ENCODE assay signal across 8 cellular contexts in the genomic region with DNA sequence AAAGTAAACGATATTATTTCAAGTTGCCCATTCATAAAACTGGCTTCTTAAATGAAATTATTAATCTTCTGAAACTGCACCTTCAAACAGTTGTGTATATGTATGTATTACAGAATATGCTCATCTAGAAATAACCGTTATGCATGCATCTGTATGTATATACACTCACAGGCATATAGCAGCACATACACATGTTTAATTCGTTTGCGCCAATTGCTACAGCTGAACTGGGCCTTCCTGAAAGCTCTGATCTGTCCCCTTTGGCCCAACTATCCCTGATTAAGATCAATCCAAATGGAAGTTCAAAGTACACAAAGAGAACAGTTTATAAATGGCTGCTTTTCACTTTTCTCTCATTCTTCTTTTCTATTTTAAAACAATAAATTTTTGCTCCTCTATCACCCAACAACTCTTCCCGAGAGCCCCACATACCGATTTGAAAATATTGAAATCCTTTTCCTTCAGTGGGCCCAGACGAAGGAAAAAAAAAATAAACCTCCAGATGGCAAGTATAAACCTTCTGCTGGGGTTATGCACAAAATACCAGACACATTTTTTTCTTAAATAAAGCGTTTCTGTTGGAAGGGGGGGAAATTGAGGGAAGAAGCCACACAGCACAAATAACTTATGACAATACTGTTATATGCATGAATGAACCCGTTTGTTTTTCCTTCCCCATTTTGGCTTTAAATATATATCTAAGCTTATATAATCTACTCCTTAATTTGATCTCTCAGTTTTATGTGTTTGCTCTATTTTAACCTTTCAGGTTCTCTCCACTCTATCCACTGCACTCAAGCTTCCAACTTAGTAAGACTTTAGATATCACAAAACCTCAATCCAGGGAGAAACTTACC.
DNase-seq lines count a peak whose midpoint lies in the region; ATAC-seq, FAIRE-seq and TF ChIP-seq lines count a peak whose summit lies in the region.

No MANE protein-coding gene starts in this region.

- H3K4me1 ChIP-seq in liver (ENCODE audit: control insufficient read depth in 4 of 4, insufficient read depth in 4 of 4, low read length in 3 of 4): peaks cover 0 to 5% (median 1%) of the 10 kb centered on the region in 4 donors
- no peaks in the 10 kb centered on the region for H3K4me1 ChIP-seq in HepG2 (ENCODE audit: insufficient read depth, low read length)
- H3K4me1 ChIP-seq in ascending aorta: peaks cover 0 to 33% of the 10 kb centered on the region in 2 donors
- peaks cover 13% of the 10 kb centered on the region for H3K4me1 ChIP-seq in mononuclear cell (ENCODE audit: insufficient read depth, low read length)

- peak overlapping the region in 1 of 2 donors; percentile 69 for H3K9ac ChIP-seq in liver (ENCODE audit: low read depth in 1 of 2, low read length in 2 of 2)
- no peak overlapping the region for H3K9ac ChIP-seq in HepG2 (ENCODE audit: insufficient read depth, low read depth, low read length)

- H3K36me3 ChIP-seq in liver (ENCODE audit: control insufficient read depth in 4 of 4, insufficient read depth in 3 of 4, low read depth in 1 of 4, low read length in 3 of 4): no peaks in the 10 kb centered on the region
- no peaks in the 10 kb centered on the region for H3K36me3 ChIP-seq in HepG2 (replicated peaks in 1 of 2; ENCODE audit: control insufficient read depth in 1 of 2, insufficient read depth in 2 of 2, low read length in 2 of 2)
- H3K36me3 ChIP-seq in ascending aorta: no peaks in the 10 kb centered on the region

- in situ Hi-C loops in HepG2 (cut with HindIII; ENCODE audit: extremely low pct_ligation_motif_present, low pct_unique_long_range_greater_than_20kb): no loop called here

- H2AFZ ChIP-seq in HepG2 (ENCODE audit: low read length): no peak overlapping the region

- TF ChIP-seq EP300 in HepG2 (IDR thresholded peaks at IDR 0.05; ENCODE audit: low read depth in 2 of 2, low read length in 2 of 2) (no peak), HepG2 (CRISPR knock-in tag; IDR thresholded peaks at IDR 0.05; ENCODE audit: borderline replicate concordance) (no peak)

- intact Hi-C loops in HepG2 (cut with micrococcal nuclease; ENCODE audit: unreplicated experiment): no loop called here
- intact Hi-C loops in ascending aorta (cut with DNase I): loop anchor here (2.0 to 10.0 kb wide), 4 partner anchors 76 to 1324 kb away; a partner anchor contains a TSS

- DNase-seq in HepG2 (ENCODE audit: low spot score) (no peak), ascending aorta (ENCODE audit: low spot score in 2 of 2) (no peak)
- no peak for DNase-seq in stimulated activated CD8-positive, alpha-beta memory T cell treated with anti-CD3 and anti-CD28 coated beads, Interleukin-4, amount 100 ng/mL, for 48 hours
- DNase-seq in activated CD4-positive, CD25-positive, alpha-beta regulatory T cell treated with anti-CD3 and anti-CD28 coated beads, Interleukin-2, amount 50 U/mL, for 72 hours: no peak

- TF ChIP-seq CTCF in liver (IDR thresholded peaks at IDR 0.05; ENCODE audit: low read depth, low read length, missing input control) (no peak), HepG2 (CRISPR knock-in tag; IDR thresholded peaks at IDR 0.05) (no peak), ascending aorta (IDR thresholded peaks at IDR 0.05) (no peak)

- peak overlapping the region in 1 of 3 donors; percentile 31 for H3K4me3 ChIP-seq in liver (ENCODE audit: low read depth in 1 of 3, low read length in 3 of 3)
- H3K4me3 ChIP-seq in HepG2 (replicated peaks in 1 of 3; ENCODE audit: insufficient read depth in 1 of 3, low read depth in 2 of 3, low read length in 3 of 3): no peak overlapping the region
- peak overlapping the region; percentile 67 to 69 for H3K4me3 ChIP-seq in ascending aorta
- H3K4me3 ChIP-seq in mononuclear cell (ENCODE audit: low read length): peak overlapping the region; percentile 62

- TF ChIP-seq POLR2A in HepG2 (IDR thresholded peaks at IDR 0.05; ENCODE audit: insufficient read depth in 1 of 2, low read depth in 2 of 2, low read length in 2 of 2): no peak

- TF ChIP-seq RAD21 in liver (IDR thresholded peaks at IDR 0.05): no peak
- TF ChIP-seq RAD21 in HepG2 (CRISPR knock-in tag; IDR thresholded peaks at IDR 0.05): no peak

- CTCF ChIA-PET in HepG2 (lab: Yijun Ruan, JAX; ENCODE audit: low intra/inter-chr PET ratio, low total read pairs): no interaction called here

- no TSS peak for BruUV-seq in HepG2 (replicated peaks; lab: Mats Ljungman, UMichigan)

- WGBS in liver: 64% methylated on average over 9 of the region's 9 CpGs
- WGBS in HepG2 (ENCODE audit: low lambda C conversion rate): 25% methylated on average over 9 of the region's 9 CpGs

- H3K79me2 ChIP-seq in HepG2 (ENCODE audit: insufficient read depth, low read length): no peaks in the 10 kb centered on the region

- ATAC-seq in HepG2: no peak
- ATAC-seq in GM19035 (IDR thresholded peaks at IDR 0.05; ENCODE audit: unreplicated experiment): no peak
- ATAC-seq in GM21526 (IDR thresholded peaks at IDR 0.05; ENCODE audit: low FRiP score, unreplicated experiment): no peak

- no peak overlapping the region for H3K4me2 ChIP-seq in HepG2 (ENCODE audit: low read depth, low read length)

- H3K9me3 ChIP-seq in liver (ENCODE audit: control insufficient read depth in 4 of 4, low read length in 3 of 4): no peaks in the 10 kb centered on the region
- H3K9me3 ChIP-seq in HepG2 (ENCODE audit: low read length): no peaks in the 10 kb centered on the region
- H3K9me3 ChIP-seq in ascending aorta: no peaks in the 10 kb centered on the region
- H3K9me3 ChIP-seq in mononuclear cell (ENCODE audit: low read depth, low read length): no peaks in the 10 kb centered on the region

- H4K20me1 ChIP-seq in HepG2 (ENCODE audit: insufficient read depth, low read length): no peaks in the 10 kb centered on the region

- POLR2A ChIA-PET in HepG2 (lab: Yijun Ruan, JAX): no interaction called here

- peak overlapping the region; percentile 42 to 61 for H3K27ac ChIP-seq in liver (ENCODE audit: low read depth in 1 of 2, low read length in 2 of 2)
- no peak overlapping the region for H3K27ac ChIP-seq in HepG2 (ENCODE audit: extremely low read length, insufficient read depth, low read length)
- H3K27ac ChIP-seq in ascending aorta: peak overlapping the region; percentile 78 to 92

- FAIRE-seq in HepG2 (lab: Jason Lieb, UNC): no peak

- H3K27me3 ChIP-seq in liver (ENCODE audit: control insufficient read depth in 4 of 4, insufficient read depth in 4 of 4, low read length in 3 of 4) (peaks cover 0 to 4% (median 2%) of the 10 kb centered on the region in 4 donors), HepG2 (ENCODE audit: control insufficient read depth in 1 of 2, insufficient read depth in 2 of 2, low read length in 2 of 2) (no peaks in the 10 kb centered on the region; a peak in 1 of 5 replicates), ascending aorta (no peaks in the 10 kb centered on the region), mononuclear cell (ENCODE audit: insufficient read depth, low read length) (peaks cover 6% of the 10 kb centered on the region)

TF ChIP-seq in liver, 16 proteins besides CTCF, POLR2A, EP300 and RAD21 (continues in another document):
- TF ChIP-seq NR2F2 (IDR thresholded peaks at IDR 0.05) (no peak), SP1 (IDR thresholded peaks at IDR 0.05) (no peak)
- TF ChIP-seq, protein P1, sequence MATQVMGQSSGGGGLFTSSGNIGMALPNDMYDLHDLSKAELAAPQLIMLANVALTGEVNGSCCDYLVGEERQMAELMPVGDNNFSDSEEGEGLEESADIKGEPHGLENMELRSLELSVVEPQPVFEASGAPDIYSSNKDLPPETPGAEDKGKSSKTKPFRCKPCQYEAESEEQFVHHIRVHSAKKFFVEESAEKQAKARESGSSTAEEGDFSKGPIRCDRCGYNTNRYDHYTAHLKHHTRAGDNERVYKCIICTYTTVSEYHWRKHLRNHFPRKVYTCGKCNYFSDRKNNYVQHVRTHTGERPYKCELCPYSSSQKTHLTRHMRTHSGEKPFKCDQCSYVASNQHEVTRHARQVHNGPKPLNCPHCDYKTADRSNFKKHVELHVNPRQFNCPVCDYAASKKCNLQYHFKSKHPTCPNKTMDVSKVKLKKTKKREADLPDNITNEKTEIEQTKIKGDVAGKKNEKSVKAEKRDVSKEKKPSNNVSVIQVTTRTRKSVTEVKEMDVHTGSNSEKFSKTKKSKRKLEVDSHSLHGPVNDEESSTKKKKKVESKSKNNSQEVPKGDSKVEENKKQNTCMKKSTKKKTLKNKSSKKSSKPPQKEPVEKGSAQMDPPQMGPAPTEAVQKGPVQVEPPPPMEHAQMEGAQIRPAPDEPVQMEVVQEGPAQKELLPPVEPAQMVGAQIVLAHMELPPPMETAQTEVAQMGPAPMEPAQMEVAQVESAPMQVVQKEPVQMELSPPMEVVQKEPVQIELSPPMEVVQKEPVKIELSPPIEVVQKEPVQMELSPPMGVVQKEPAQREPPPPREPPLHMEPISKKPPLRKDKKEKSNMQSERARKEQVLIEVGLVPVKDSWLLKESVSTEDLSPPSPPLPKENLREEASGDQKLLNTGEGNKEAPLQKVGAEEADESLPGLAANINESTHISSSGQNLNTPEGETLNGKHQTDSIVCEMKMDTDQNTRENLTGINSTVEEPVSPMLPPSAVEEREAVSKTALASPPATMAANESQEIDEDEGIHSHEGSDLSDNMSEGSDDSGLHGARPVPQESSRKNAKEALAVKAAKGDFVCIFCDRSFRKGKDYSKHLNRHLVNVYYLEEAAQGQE (IDR thresholded peaks at IDR 0.05): no peak

TF ChIP-seq in HepG2, 621 proteins besides CTCF, POLR2A, EP300 and RAD21 (continues in another document):
- TF ChIP-seq, protein P2, sequence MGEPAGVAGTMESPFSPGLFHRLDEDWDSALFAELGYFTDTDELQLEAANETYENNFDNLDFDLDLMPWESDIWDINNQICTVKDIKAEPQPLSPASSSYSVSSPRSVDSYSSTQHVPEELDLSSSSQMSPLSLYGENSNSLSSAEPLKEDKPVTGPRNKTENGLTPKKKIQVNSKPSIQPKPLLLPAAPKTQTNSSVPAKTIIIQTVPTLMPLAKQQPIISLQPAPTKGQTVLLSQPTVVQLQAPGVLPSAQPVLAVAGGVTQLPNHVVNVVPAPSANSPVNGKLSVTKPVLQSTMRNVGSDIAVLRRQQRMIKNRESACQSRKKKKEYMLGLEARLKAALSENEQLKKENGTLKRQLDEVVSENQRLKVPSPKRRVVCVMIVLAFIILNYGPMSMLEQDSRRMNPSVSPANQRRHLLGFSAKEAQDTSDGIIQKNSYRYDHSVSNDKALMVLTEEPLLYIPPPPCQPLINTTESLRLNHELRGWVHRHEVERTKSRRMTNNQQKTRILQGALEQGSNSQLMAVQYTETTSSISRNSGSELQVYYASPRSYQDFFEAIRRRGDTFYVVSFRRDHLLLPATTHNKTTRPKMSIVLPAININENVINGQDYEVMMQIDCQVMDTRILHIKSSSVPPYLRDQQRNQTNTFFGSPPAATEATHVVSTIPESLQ (CRISPR knock-in tag; conservative IDR thresholded peaks at IDR 0.05): no peak
- TF ChIP-seq, protein P3, sequence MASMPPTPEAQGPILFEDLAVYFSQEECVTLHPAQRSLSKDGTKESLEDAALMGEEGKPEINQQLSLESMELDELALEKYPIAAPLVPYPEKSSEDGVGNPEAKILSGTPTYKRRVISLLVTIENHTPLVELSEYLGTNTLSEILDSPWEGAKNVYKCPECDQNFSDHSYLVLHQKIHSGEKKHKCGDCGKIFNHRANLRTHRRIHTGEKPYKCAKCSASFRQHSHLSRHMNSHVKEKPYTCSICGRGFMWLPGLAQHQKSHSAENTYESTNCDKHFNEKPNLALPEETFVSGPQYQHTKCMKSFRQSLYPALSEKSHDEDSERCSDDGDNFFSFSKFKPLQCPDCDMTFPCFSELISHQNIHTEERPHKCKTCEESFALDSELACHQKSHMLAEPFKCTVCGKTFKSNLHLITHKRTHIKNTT (CRISPR knock-in tag; IDR thresholded peaks at IDR 0.05): no peak

Comparison
In these comparisons a context has a peak if more than half of its experiments do, and no peak if none do; other contexts are left out.
1. H3K4me3 ChIP-seq: peak in ascending aorta (2 of 2) and mononuclear cell (single experiment); none in HepG2 (0 of 3).